11 cellular contexts compared by ENCODE assay signal in the genomic region with DNA sequence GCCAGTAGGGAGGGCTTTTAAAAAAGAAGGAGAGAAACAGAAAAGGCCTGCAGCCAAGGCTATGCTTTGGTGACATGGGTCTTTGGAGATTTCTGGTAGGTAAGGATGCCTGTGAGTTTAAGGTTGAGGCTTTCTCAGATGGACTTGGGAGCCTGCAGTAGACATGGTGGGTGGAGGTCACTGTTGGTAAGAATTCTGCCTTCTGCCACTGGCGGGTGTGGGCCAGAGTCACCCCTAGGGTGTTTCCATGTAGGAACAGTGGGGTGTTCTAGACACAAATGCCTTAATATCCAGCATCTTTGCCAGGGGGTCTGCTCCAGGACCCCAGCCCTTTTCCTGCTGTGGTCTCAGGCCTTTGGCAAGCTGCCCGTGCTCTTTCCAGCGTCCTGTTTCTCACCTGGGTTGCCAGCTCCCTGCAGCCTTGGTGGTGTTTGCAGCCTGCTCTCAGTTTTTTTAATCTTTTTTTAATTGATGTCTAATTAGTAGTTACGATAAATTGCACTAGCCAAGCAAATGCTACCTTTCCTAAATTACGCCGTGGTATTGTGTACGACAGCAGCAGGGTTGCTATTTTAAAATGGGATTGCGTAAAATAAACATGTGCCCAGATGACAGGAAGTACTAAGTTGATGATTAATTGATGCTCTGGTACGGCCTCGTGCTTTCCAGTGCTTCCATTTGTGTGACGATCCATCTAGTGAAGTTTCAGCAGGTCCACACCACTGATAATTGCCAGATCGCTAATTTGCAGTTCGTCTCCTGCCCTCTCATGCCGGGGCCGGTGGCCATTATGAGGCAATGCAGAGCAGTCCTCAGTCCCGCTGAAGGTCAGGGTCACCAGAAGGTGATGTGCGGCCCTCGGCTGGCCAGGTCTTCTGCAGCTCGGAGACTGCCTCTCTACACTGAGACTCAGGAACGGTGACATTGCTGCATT. TPM values are rescaled to one million over a fixed set of nuclear protein-coding genes. Genes with fewer than 3 reads are reported as not detected.
DNase-seq lines count a peak whose midpoint lies in the region; ATAC-seq and TF ChIP-seq lines count a peak whose summit lies in the region.
"Had no signal": no experiment of that assay in that cellular context is flagged by ENCODE, and none has a peak within 500 bp of the region (broad histone marks: within the 10 kb centered on the region; RNA-seq: fewer than 3 reads in every experiment).

No MANE protein-coding gene starts in this region.

- no peak for ATAC-seq in GM19351 (IDR thresholded peaks at IDR 0.05; ENCODE audit: unreplicated experiment)
- ATAC-seq: HCT116 had no signal

- H3K27ac ChIP-seq in VCaP = peak overlapping the region; percentile 79

- no peak for TF ChIP-seq CTCF in VCaP (conservative IDR thresholded peaks at IDR 0.05)

- DNase-seq in A172 (ENCODE audit: low spot score) = peak; percentile 60
- DNase-seq in LHCN-M2 (ENCODE audit: low read depth) = peak; percentile 75
- peak; percentile 58 for DNase-seq in islet precursor cell
- no peak for DNase-seq in activated CD8-positive, alpha-beta memory T cell treated with anti-CD3 and anti-CD28 coated beads, Interleukin-2, amount 50 U/mL, for 4 hours
- no peak for DNase-seq in 8988T
- DNase-seq in activated CD4-positive, alpha-beta T cell treated with anti-CD3 and anti-CD28 coated beads for 48 hours = no peak
- DNase-seq: CD4-positive, alpha-beta memory T cell; SW 1271 had no signal

RNA-seq across cellular contexts. Expression of a gene that starts 35.3 kb away (rescaled TPM):
- 0.22 TPM in 1 of 2 replicates, not detected in the other for total RNA-seq in A172 (2014; rRNA removed; shearing (Covaris generic))
- 1.0 and 1.9 TPM in 2 replicates for total RNA-seq in LHCN-M2 (2014; rRNA removed)
- polyA plus RNA-seq in LHCN-M2 (2012) = 9.4 TPM
- polyA plus RNA-seq: CD4-positive, alpha-beta memory T cell had no signal

Comparison
In these comparisons a context has a peak if more than half of its experiments do, and no peak if none do; other contexts are left out.
1. DNase-seq: peak in A172 (single experiment), LHCN-M2 (single experiment) and islet precursor cell (single experiment); none in activated CD8-positive, alpha-beta memory T cell treated with anti-CD3 and anti-CD28 coated beads, Interleukin-2, amount 50 U/mL, for 4 hours (single experiment), 8988T (single experiment) and activated CD4-positive, alpha-beta T cell treated with anti-CD3 and anti-CD28 coated beads for 48 hours (single experiment).